In genomic region chr6:159824690-159825089, GRCh38 we compare ENCODE assay signal across 3 cellular contexts. TPM values are rescaled to one million over a fixed set of nuclear protein-coding genes. Genes with fewer than 3 reads are reported as not detected.
"Had no signal": no experiment of that assay in that cellular context is flagged by ENCODE, and none has a peak within 500 bp of the region (broad histone marks: within the 10 kb centered on the region; RNA-seq: fewer than 3 reads in every experiment).

No MANE protein-coding gene starts in this region.

RNA-seq across cellular contexts. Expression of gene PNLDC1, which starts 24.6 kb away (rescaled TPM):
- total RNA-seq: HT-29, HT1080, IMR-90 had no signal
- polyA plus RNA-seq: IMR-90 had no signal
